8 cellular contexts compared by ENCODE assay signal in the genomic region with DNA sequence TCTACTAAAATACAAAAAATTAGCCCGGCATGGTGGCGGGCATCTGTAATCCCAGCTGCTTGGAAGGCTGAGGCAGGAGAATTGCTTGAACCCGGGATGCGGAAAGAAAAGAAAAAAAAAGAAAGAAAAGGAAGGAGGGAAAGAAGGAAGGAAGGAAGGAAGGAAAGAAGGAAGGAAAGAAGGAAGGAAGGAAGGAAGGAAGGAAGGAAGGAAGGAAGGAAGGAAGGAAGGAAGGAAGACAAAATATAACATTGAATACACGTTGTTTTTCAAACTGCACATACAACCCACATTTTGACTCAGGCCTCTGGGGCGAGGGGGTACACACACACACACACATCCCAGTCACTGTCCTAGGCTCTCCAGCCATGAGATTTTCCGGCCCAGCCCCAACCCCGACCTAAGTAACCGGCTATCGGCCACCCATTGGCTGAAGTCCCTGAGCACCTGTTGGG. TPM values are rescaled to one million over a fixed set of nuclear protein-coding genes. Genes with fewer than 3 reads are reported as not detected.
DNase-seq lines count a peak whose midpoint lies in the region; ATAC-seq and TF ChIP-seq lines count a peak whose summit lies in the region.
"Not testable (repeated sequence)": the region's sequence is repeated elsewhere in the genome, so short reads cannot be mapped to it uniquely, and the experiment has no call there.

No MANE protein-coding gene starts in this region.

- CTCF ChIA-PET in T-cell (lab: Charles Lee); activated naive CD4-positive, alpha-beta T cell treated with anti-CD3 and anti-CD28 coated beads for 36 hours (lab: Charles Lee); naive thymus-derived CD4-positive, alpha-beta T cell (lab: Charles Lee): not testable (repeated sequence)

- H3K36me3 ChIP-seq in ES-I3 (ENCODE audit: insufficient read depth, low read length); hepatocyte (replicated peaks; ENCODE audit: insufficient read depth, low read depth); naive thymus-derived CD4-positive, alpha-beta T cell (ENCODE audit: control insufficient read depth in 2 of 3, insufficient read depth in 3 of 3, low read length in 3 of 3); smooth muscle cell (ENCODE audit: low read depth); urinary bladder (ENCODE audit: insufficient read depth): not testable (repeated sequence)

- not testable (repeated sequence) for H3K9me3 Mint-ChIP-seq in T-cell; activated naive CD4-positive, alpha-beta T cell treated with anti-CD3 and anti-CD28 coated beads for 36 hours; naive thymus-derived CD4-positive, alpha-beta T cell

- H3K4me3 Mint-ChIP-seq in T-cell: peak overlapping the region; percentile 66 to 81 (median 79)
- H3K4me3 Mint-ChIP-seq in activated naive CD4-positive, alpha-beta T cell treated with anti-CD3 and anti-CD28 coated beads for 36 hours: peak overlapping the region; percentile 66
- H3K4me3 Mint-ChIP-seq in naive thymus-derived CD4-positive, alpha-beta T cell: peak overlapping the region; percentile 59 to 87 (median 78)

- 58% methylated on average over 9 of the region's 10 CpGs for WGBS in hepatocyte (ENCODE audit: low lambda C conversion rate, missing lambda C conversion rate)
- 63% methylated on average over 10 of the region's 10 CpGs for WGBS in smooth muscle cell (ENCODE audit: low lambda C conversion rate)
- 62% methylated on average over 10 of the region's 10 CpGs for WGBS in urinary bladder

- H3K27ac Mint-ChIP-seq in T-cell; activated naive CD4-positive, alpha-beta T cell treated with anti-CD3 and anti-CD28 coated beads for 36 hours: not testable (repeated sequence)
- H3K27ac Mint-ChIP-seq in naive thymus-derived CD4-positive, alpha-beta T cell: peak overlapping the region in 3 of 9 donors; percentile 17 to 44 (median 21)

- H3K4me3 ChIP-seq in coronary artery: peak overlapping the region; percentile 77
- not testable (repeated sequence) for H3K4me3 ChIP-seq in hepatocyte
- peak overlapping the region; percentile 43 for H3K4me3 ChIP-seq in naive thymus-derived CD4-positive, alpha-beta T cell (ENCODE audit: low read length)
- H3K4me3 ChIP-seq in smooth muscle cell: peak overlapping the region; percentile 38
- peak overlapping the region; percentile 64 for H3K4me3 ChIP-seq in urinary bladder (ENCODE audit: low read depth, low read length)

- POLR2A ChIA-PET in T-cell (lab: Charles Lee); naive thymus-derived CD4-positive, alpha-beta T cell (lab: Charles Lee): not testable (repeated sequence)

- H4K20me1 ChIP-seq in hepatocyte (ENCODE audit: insufficient read depth, poor library complexity, severe bottlenecking) (peaks cover 13% of the 10 kb centered on the region), smooth muscle cell (ENCODE audit: low read depth) (peaks cover 32% of the 10 kb centered on the region)

- not testable (repeated sequence) for DNase-seq in T-cell; activated naive CD4-positive, alpha-beta T cell treated with anti-CD3 and anti-CD28 coated beads for 36 hours; coronary artery (ENCODE audit: low spot score); hepatocyte (ENCODE audit: low spot score); naive thymus-derived CD4-positive, alpha-beta T cell; smooth muscle cell (lab: John Stamatoyannopoulos, UW; ENCODE audit: unreplicated experiment)

- H3K9me3 ChIP-seq in ES-I3 (ENCODE audit: control insufficient read depth, insufficient read depth, low read length); hepatocyte (ENCODE audit: low read depth); naive thymus-derived CD4-positive, alpha-beta T cell (ENCODE audit: control insufficient read depth in 2 of 3, low read length in 3 of 3); smooth muscle cell (replicated peaks; ENCODE audit: low read depth): not testable (repeated sequence)

- H3K9ac ChIP-seq in ES-I3 (ENCODE audit: low read depth, low read length): peak overlapping the region; percentile 60
- not testable (repeated sequence) for H3K9ac ChIP-seq in smooth muscle cell (ENCODE audit: low read depth)

- H3K79me2 ChIP-seq in hepatocyte; smooth muscle cell (ENCODE audit: low read depth): not testable (repeated sequence)

- not testable (repeated sequence) for H3K36me3 Mint-ChIP-seq in T-cell; activated naive CD4-positive, alpha-beta T cell treated with anti-CD3 and anti-CD28 coated beads for 36 hours (ENCODE audit: low read depth); naive thymus-derived CD4-positive, alpha-beta T cell

- H3K9me2 ChIP-seq in hepatocyte (replicated peaks; ENCODE audit: insufficient read depth): not testable (repeated sequence)

- TF ChIP-seq CTCF in coronary artery (IDR thresholded peaks at IDR 0.05); hepatocyte (IDR thresholded peaks at IDR 0.05; ENCODE audit: poor library complexity); smooth muscle cell (IDR thresholded peaks at IDR 0.05; ENCODE audit: borderline replicate concordance, insufficient read depth, poor library complexity, severe bottlenecking): not testable (repeated sequence)

- not testable (repeated sequence) for H2AFZ ChIP-seq in hepatocyte; smooth muscle cell (ENCODE audit: low read depth)

- intact Hi-C loops in activated naive CD4-positive, alpha-beta T cell treated with anti-CD3 and anti-CD28 coated beads for 36 hours (cut with micrococcal nuclease): not testable (repeated sequence)
- intact Hi-C loops in naive thymus-derived CD4-positive, alpha-beta T cell (cut with micrococcal nuclease): loop anchor here (2.0 to 5.0 kb wide), 2 partner anchors 461 to 844 kb away; a partner anchor contains a TSS

- H3K4me1 ChIP-seq in ES-I3 (ENCODE audit: insufficient read depth, low read length) (peaks cover 17% of the 10 kb centered on the region; the same call in 1 of the 2 replicates), smooth muscle cell (ENCODE audit: low read depth) (peaks cover 17% of the 10 kb centered on the region)
- H3K4me1 ChIP-seq in hepatocyte (ENCODE audit: insufficient read depth); naive thymus-derived CD4-positive, alpha-beta T cell (ENCODE audit: control insufficient read depth in 2 of 2, insufficient read depth in 2 of 2, low read length in 2 of 2); urinary bladder (ENCODE audit: insufficient read depth): not testable (repeated sequence)

- ATAC-seq in T-cell (replicated peaks in 1 of 4); naive thymus-derived CD4-positive, alpha-beta T cell: not testable (repeated sequence)

- H3K27me3 ChIP-seq in hepatocyte; naive thymus-derived CD4-positive, alpha-beta T cell (ENCODE audit: control insufficient read depth in 2 of 2, insufficient read depth in 2 of 2, low read length in 2 of 2); smooth muscle cell (ENCODE audit: low read depth): not testable (repeated sequence)

- H3K4me2 ChIP-seq in hepatocyte: peak overlapping the region; percentile 82
- H3K4me2 ChIP-seq in smooth muscle cell: not testable (repeated sequence)

- H3K27me3 Mint-ChIP-seq in T-cell; activated naive CD4-positive, alpha-beta T cell treated with anti-CD3 and anti-CD28 coated beads for 36 hours (ENCODE audit: low read depth): not testable (repeated sequence)
- peaks cover 0 to 12% (median 0%) of the 10 kb centered on the region in 5 donors for H3K27me3 Mint-ChIP-seq in naive thymus-derived CD4-positive, alpha-beta T cell

- H3K4me1 Mint-ChIP-seq in T-cell: peaks cover 12 to 24% (median 13%) of the 10 kb centered on the region in 3 donors
- H3K4me1 Mint-ChIP-seq in activated naive CD4-positive, alpha-beta T cell treated with anti-CD3 and anti-CD28 coated beads for 36 hours (ENCODE audit: low read depth): peaks cover 16% of the 10 kb centered on the region
- H3K4me1 Mint-ChIP-seq in naive thymus-derived CD4-positive, alpha-beta T cell: peaks cover 6 to 20% (median 10%) of the 10 kb centered on the region in 7 donors

- H3F3A ChIP-seq in smooth muscle cell (ENCODE audit: low read depth): not testable (repeated sequence)

- H3K27ac ChIP-seq in coronary artery: peak overlapping the region; percentile 28 to 62
- H3K27ac ChIP-seq in hepatocyte; naive thymus-derived CD4-positive, alpha-beta T cell (ENCODE audit: low read depth, low read length); smooth muscle cell (ENCODE audit: low read depth); urinary bladder (ENCODE audit: low read depth): not testable (repeated sequence)

RNA-seq across cellular contexts. Expression of a gene that starts 1.0 kb away (rescaled TPM):
- total RNA-seq in T-cell: under 1 TPM; 0.08 to 0.60 (median 0.38) TPM
- total RNA-seq in activated naive CD4-positive, alpha-beta T cell treated with anti-CD3 and anti-CD28 coated beads for 36 hours: under 1 TPM; 0.26 to 0.52 TPM
- 3.8 and 4.5 TPM in 2 replicates for total RNA-seq in hepatocyte
- polyA plus RNA-seq in hepatocyte: 5.7 and 6.2 TPM in 2 replicates
- total RNA-seq in naive thymus-derived CD4-positive, alpha-beta T cell: under 1 TPM in 4 of 5 experiments, not detected in 1; 0.10 to 0.45 (median 0.22) TPM
- polyA plus RNA-seq in naive thymus-derived CD4-positive, alpha-beta T cell: not detected
- total RNA-seq in smooth muscle cell: 0.76 and 0.90 TPM in 2 replicates
- polyA plus RNA-seq in smooth muscle cell: 1.4 and 2.8 TPM in 2 replicates
- total RNA-seq in urinary bladder: 2.2 TPM
- 5.1 TPM for polyA plus RNA-seq in urinary bladder

RNA-seq across cellular contexts. Expression of a gene that starts 52.1 kb away (rescaled TPM):
- total RNA-seq in T-cell (100 to 1,000 TPM; 102 to 124 (median 111) TPM), hepatocyte (93.7 and 97.2 TPM in 2 replicates), smooth muscle cell (95.0 and 105 TPM in 2 replicates), urinary bladder (110 TPM)
- 100 to 1,000 TPM; 113 to 120 TPM for total RNA-seq in activated naive CD4-positive, alpha-beta T cell treated with anti-CD3 and anti-CD28 coated beads for 36 hours
- polyA plus RNA-seq in hepatocyte (53.2 and 56.6 TPM in 2 replicates), smooth muscle cell (37.9 and 51.5 TPM in 2 replicates), urinary bladder (81.9 TPM)
- 100 to 1,000 TPM in 2 of 5 experiments, 10 to 100 TPM in 3; 87.8 to 137 (median 96.0) TPM for total RNA-seq in naive thymus-derived CD4-positive, alpha-beta T cell
- polyA plus RNA-seq in naive thymus-derived CD4-positive, alpha-beta T cell: 10 to 100 TPM; 40.5 to 60.8 TPM
